ENCODE assay signal across 20 cellular contexts in the genomic region with DNA sequence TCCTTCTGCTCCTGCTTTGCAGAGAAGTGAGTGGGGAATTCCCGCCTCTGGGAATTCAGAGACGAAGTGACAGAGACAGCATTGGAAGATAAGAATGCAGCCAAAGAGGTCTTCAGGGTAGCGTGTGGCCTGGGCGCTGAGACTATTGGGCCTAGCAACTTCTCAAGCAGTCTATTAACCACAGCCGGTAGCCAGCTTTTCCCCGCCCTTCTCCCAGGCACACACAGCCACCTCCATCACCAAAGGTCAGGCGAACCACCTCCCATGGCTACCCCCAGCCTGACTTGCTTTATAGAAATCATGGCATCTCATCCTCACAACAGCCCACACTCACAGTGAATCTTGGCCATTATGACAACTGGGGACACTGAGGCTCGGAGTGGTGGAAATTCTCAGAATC.
"Had no signal": no experiment of that assay in that cellular context is flagged by ENCODE, and none has a peak within 500 bp of the region (broad histone marks: within the 10 kb centered on the region; RNA-seq: fewer than 3 reads in every experiment).

No MANE protein-coding gene starts in this region.

- H3K36me3 Mint-ChIP-seq: natural killer cell; stimulated activated memory B cell treated with anti-CD40 and anti-IgM and Interleukin-4, amounts not matched to agents 10 μg/mL and 1 μg/mL and 100 μg/mL, for 72 hours; type B pancreatic cell had no signal

- H3K4me1 ChIP-seq: gastrocnemius medialis had no signal

- H3K4me3 Mint-ChIP-seq: natural killer cell; stimulated activated memory B cell treated with anti-CD40 and anti-IgM and Interleukin-4, amounts not matched to agents 10 μg/mL and 1 μg/mL and 100 μg/mL, for 72 hours; type B pancreatic cell had no signal

- H3K9me3 ChIP-seq: gastrocnemius medialis, heart right ventricle, left lung, right lobe of liver, testis, tibial artery had no signal

- H3K27ac ChIP-seq: dorsolateral prefrontal cortex, gastrocnemius medialis, heart right ventricle, left lung, parathyroid adenoma, right lobe of liver, testis, tibial artery had no signal

- ATAC-seq: gastrocnemius medialis; heart right ventricle; left cardiac atrium; left lung; natural killer cell; right lobe of liver; stimulated activated memory B cell treated with anti-CD40 and anti-IgM and Interleukin-4, amounts not matched to agents 10 μg/mL and 1 μg/mL and 100 μg/mL, for 72 hours; stimulated activated naive CD8-positive, alpha-beta T cell treated with anti-CD3 and anti-CD28 coated beads, Interleukin-15, Interleukin-2, amounts not matched to agents 100 U/mL and 50 U/mL, for 24 hours had no signal

- H3K4me3 ChIP-seq: dorsolateral prefrontal cortex, gastrocnemius medialis, heart right ventricle, left lung, right lobe of liver, testis, tibial artery had no signal

- H3K9ac ChIP-seq: parathyroid adenoma had no signal

- H3K9me3 Mint-ChIP-seq: natural killer cell; stimulated activated memory B cell treated with anti-CD40 and anti-IgM and Interleukin-4, amounts not matched to agents 10 μg/mL and 1 μg/mL and 100 μg/mL, for 72 hours; type B pancreatic cell had no signal

- H3K27ac Mint-ChIP-seq: natural killer cell; stimulated activated memory B cell treated with anti-CD40 and anti-IgM and Interleukin-4, amounts not matched to agents 10 μg/mL and 1 μg/mL and 100 μg/mL, for 72 hours; type B pancreatic cell had no signal

- H3K27me3 ChIP-seq: dorsolateral prefrontal cortex, gastrocnemius medialis, heart right ventricle, testis had no signal

- H3K36me3 ChIP-seq: gastrocnemius medialis, heart right ventricle, left lung, right lobe of liver, tibial artery had no signal

- DNase-seq: cerebellar nuclear complex; effector CD4-positive, alpha-beta T cell; foreskin fibroblast; gastrocnemius medialis; heart right ventricle; hippocampal formation; left cardiac atrium; left lung; mammary epithelial cell; natural killer cell; right lobe of liver; stimulated activated CD4-positive, alpha-beta T cell treated with anti-CD3 and anti-CD28 coated beads, Interleukin-4, amount 100 ng/mL, for 4 hours; stimulated activated naive CD8-positive, alpha-beta T cell treated with anti-CD3 and anti-CD28 coated beads, Interleukin-15, Interleukin-2, amounts not matched to agents 100 U/mL and 50 U/mL, for 24 hours; substantia nigra; testis had no signal

- H2AFZ ChIP-seq: parathyroid adenoma had no signal
